Comparison of ENCODE assay signal across 18 cellular contexts in genomic region chr1:28526886-28527285, GRCh38. TPM values are rescaled to one million over a fixed set of nuclear protein-coding genes. Genes with fewer than 3 reads are reported as not detected.
DNase-seq lines count a peak whose midpoint lies in the region; ATAC-seq lines count a peak whose summit lies in the region.
"Had no signal": no experiment of that assay in that cellular context is flagged by ENCODE, and none has a peak within 500 bp of the region (broad histone marks: within the 10 kb centered on the region; RNA-seq: fewer than 3 reads in every experiment).

No MANE protein-coding gene starts in this region.

- ATAC-seq in esophagus mucosa (peak; percentile 83), GM18907 (IDR thresholded peaks at IDR 0.05; ENCODE audit: unreplicated experiment) (no peak), HG02798 (IDR thresholded peaks at IDR 0.05; ENCODE audit: poor library complexity, unreplicated experiment) (no peak), GM19463 (IDR thresholded peaks at IDR 0.05; ENCODE audit: unreplicated experiment) (no peak)
- ATAC-seq: mucosa of descending colon; right cardiac atrium; stimulated activated naive CD8-positive, alpha-beta T cell treated with anti-CD3 and anti-CD28 coated beads, Interleukin-15, Interleukin-2, amounts not matched to agents 100 U/mL and 50 U/mL, for 24 hours had no signal

- DNase-seq in EL (peak; percentile 85), RPMI7951 (ENCODE audit: low read depth) (peak; percentile 72), renal cortical epithelial cell (ENCODE audit: low read depth) (peak; percentile 86), NCI-H2107 treated with DMSO at 0.1 percent for 48 hours (lab: John Stamatoyannopoulos, UW; ENCODE audit: unreplicated experiment) (no peak)
- DNase-seq: activated CD4-positive, alpha-beta T cell treated with anti-CD3 and anti-CD28 coated beads, Interleukin-2, amount 10 ng/mL, durations not matched to agents 24 days and 14 days; activated CD8-positive, alpha-beta memory T cell treated with anti-CD3 and anti-CD28 coated beads, Interleukin-2, amount 50 U/mL, for 4 hours; aorta; mucosa of descending colon; NCI-H1436 treated with DMSO at 0.1 percent for 48 hours; NCI-H774; occipital lobe; Peyer's patch; right cardiac atrium; stimulated activated naive CD8-positive, alpha-beta T cell treated with anti-CD3 and anti-CD28 coated beads, Interleukin-15, Interleukin-2, amounts not matched to agents 100 U/mL and 50 U/mL, for 24 hours had no signal

RNA-seq across cellular contexts. Expression of gene RCC1, which starts 21.0 kb away (rescaled TPM):
- total RNA-seq in RPMI7951 (2014; rRNA removed; shearing (Covaris generic)) = 38.2 and 48.9 TPM in 2 replicates
- 33.3 TPM for total RNA-seq in esophagus mucosa
- total RNA-seq in renal cortical epithelial cell = 64.5 and 87.0 TPM in 2 replicates

RNA-seq across cellular contexts. Expression of gene TRNAU1AP, which starts 26.0 kb away (rescaled TPM):
- total RNA-seq in RPMI7951 (2014; rRNA removed; shearing (Covaris generic)) = 47.1 and 49.5 TPM in 2 replicates
- 24.3 TPM for total RNA-seq in esophagus mucosa
- 24.7 and 46.9 TPM in 2 replicates for total RNA-seq in renal cortical epithelial cell
